8 cellular contexts compared by ENCODE assay signal in genomic region chr6:147322299-147323162, GRCh38.
DNase-seq lines count a peak whose midpoint lies in the region; ATAC-seq lines count a peak whose summit lies in the region.

No MANE protein-coding gene starts in this region.

- CTCF ChIA-PET in activated CD4-positive, alpha-beta memory T cell treated with anti-CD3 and anti-CD28 coated beads, Interleukin-2, amount 10 ng/mL, durations not matched to agents 7 days and 5 days (lab: Charles Lee): no interaction called here

- no peaks in the 10 kb centered on the region for H3K9me3 Mint-ChIP-seq in activated CD4-positive, alpha-beta memory T cell treated with anti-CD3 and anti-CD28 coated beads, Interleukin-2, amount 10 ng/mL, durations not matched to agents 7 days and 5 days
- no peaks in the 10 kb centered on the region for H3K9me3 Mint-ChIP-seq in naive thymus-derived CD8-positive, alpha-beta T cell

- peaks cover 27% of the 10 kb centered on the region for H3K36me3 Mint-ChIP-seq in activated CD4-positive, alpha-beta memory T cell treated with anti-CD3 and anti-CD28 coated beads, Interleukin-2, amount 10 ng/mL, durations not matched to agents 7 days and 5 days (ENCODE audit: low read depth)
- H3K36me3 Mint-ChIP-seq in naive thymus-derived CD8-positive, alpha-beta T cell: peaks cover 4 to 44% (median 16%) of the 10 kb centered on the region in 3 donors

- peaks cover 16% of the 10 kb centered on the region for H3K4me1 Mint-ChIP-seq in activated CD4-positive, alpha-beta memory T cell treated with anti-CD3 and anti-CD28 coated beads, Interleukin-2, amount 10 ng/mL, durations not matched to agents 7 days and 5 days
- H3K4me1 Mint-ChIP-seq in naive thymus-derived CD8-positive, alpha-beta T cell: peaks cover 11 to 30% (median 28%) of the 10 kb centered on the region in 4 donors

- POLR2A ChIA-PET in activated CD4-positive, alpha-beta memory T cell treated with anti-CD3 and anti-CD28 coated beads, Interleukin-2, amount 10 ng/mL, durations not matched to agents 7 days and 5 days (lab: Charles Lee): no interaction called here
- POLR2A ChIA-PET in naive thymus-derived CD8-positive, alpha-beta T cell (lab: Charles Lee): interaction anchor here (0.6 kb wide), 1 partner anchor 120 kb away, joined by 5 read pairs; no protein-coding TSS in a partner anchor

- DNase-seq in CD1c-positive myeloid dendritic cell (ENCODE audit: extremely low spot score) (peak; percentile 92), cortex of kidney (lab: John Stamatoyannopoulos, UW) (no peak), DMS53 treated with DMSO at 0.1 percent for 48 hours (lab: John Stamatoyannopoulos, UW; ENCODE audit: unreplicated experiment) (no peak), COLO668 (lab: John Stamatoyannopoulos, UW; ENCODE audit: unreplicated experiment) (no peak)
- DNase-seq in activated CD4-positive, alpha-beta memory T cell treated with anti-CD3 and anti-CD28 coated beads, Interleukin-2, amount 10 ng/mL, durations not matched to agents 7 days and 5 days: peak; percentile 19
- peak in 6 of 10 donors; percentile 2 to 57 (median 28) for DNase-seq in naive thymus-derived CD8-positive, alpha-beta T cell

- H3K27me3 Mint-ChIP-seq in activated CD4-positive, alpha-beta memory T cell treated with anti-CD3 and anti-CD28 coated beads, Interleukin-2, amount 10 ng/mL, durations not matched to agents 7 days and 5 days: no peaks in the 10 kb centered on the region
- H3K27me3 Mint-ChIP-seq in naive thymus-derived CD8-positive, alpha-beta T cell: no peaks in the 10 kb centered on the region

- H3K4me3 Mint-ChIP-seq in activated CD4-positive, alpha-beta memory T cell treated with anti-CD3 and anti-CD28 coated beads, Interleukin-2, amount 10 ng/mL, durations not matched to agents 7 days and 5 days: peak overlapping the region; percentile 24
- H3K4me3 Mint-ChIP-seq in naive thymus-derived CD8-positive, alpha-beta T cell: peak overlapping the region; percentile 36 to 74 (median 62)

- peak; percentile 98 for ATAC-seq in GM19043 (IDR thresholded peaks at IDR 0.05; ENCODE audit: low read depth, unreplicated experiment)
- ATAC-seq in HG03108 (IDR thresholded peaks at IDR 0.05; ENCODE audit: unreplicated experiment): peak; percentile 95
- ATAC-seq in naive thymus-derived CD8-positive, alpha-beta T cell: peak; percentile 93 to 95

- peak overlapping the region; percentile 77 for H3K27ac Mint-ChIP-seq in activated CD4-positive, alpha-beta memory T cell treated with anti-CD3 and anti-CD28 coated beads, Interleukin-2, amount 10 ng/mL, durations not matched to agents 7 days and 5 days
- peak overlapping the region; percentile 81 to 92 (median 86) for H3K27ac Mint-ChIP-seq in naive thymus-derived CD8-positive, alpha-beta T cell

Comparison
In these comparisons a context has a peak if more than half of its experiments do, and no peak if none do; other contexts are left out.
1. DNase-seq: peak in CD1c-positive myeloid dendritic cell (single experiment), activated CD4-positive, alpha-beta memory T cell treated with anti-CD3 and anti-CD28 coated beads, Interleukin-2, amount 10 ng/mL, durations not matched to agents 7 days and 5 days (single experiment) and naive thymus-derived CD8-positive, alpha-beta T cell (6 of 10); none in cortex of kidney (single experiment), DMS53 treated with DMSO at 0.1 percent for 48 hours (single experiment) and COLO668 (single experiment).
2. Peak in every context shown above with its lines, with median percentiles within 50 percentile points of each other: ATAC-seq.